8 cellular contexts compared by ENCODE assay signal in genomic region chr16:667780-668518, GRCh38. TPM values are rescaled to one million over a fixed set of nuclear protein-coding genes. Genes with fewer than 3 reads are reported as not detected.
A peak's percentile ranks its signal among the peaks of the same experiment; 100 is the strongest.
DNase-seq lines count a peak whose midpoint lies in the region; ATAC-seq, FAIRE-seq and TF ChIP-seq lines count a peak whose summit lies in the region.

RHOT2 (plus strand) TSS chr16:668132; CDS start chr16:668200, 68 bp downstream.

- H3K4me3 Mint-ChIP-seq in Caco-2 (ENCODE audit: unreplicated experiment): peak within 1 kb of the TSS; percentile 73

- H3K9me2 ChIP-seq in OCI-LY7 (ENCODE audit: insufficient read depth, low read length): no peaks in the 10 kb centered on the region

- H3K27ac Mint-ChIP-seq in Caco-2 (ENCODE audit: unreplicated experiment): no peak within 1 kb of the TSS

- DNase-seq in Caco-2 (peak; percentile 89 to 94), IMR-90 (peak; percentile 85), OCI-LY7 (ENCODE audit: low spot score) (peak; percentile 94), endothelial cell of umbilical vein (ENCODE audit: low read depth, low spot score) (peak; percentile 86), middle frontal gyrus (ENCODE audit: extremely low spot score, low spot score) (peak; percentile 90)
- peak; percentile 97 for DNase-seq in activated CD8-positive, alpha-beta memory T cell treated with anti-CD3 and anti-CD28 coated beads, Interleukin-2, amount 50 U/mL, for 48 hours
- peak; percentile 87 for DNase-seq in stimulated activated CD8-positive, alpha-beta memory T cell treated with anti-CD3 and anti-CD28 coated beads, Interleukin-2, amount 100 ng/mL, for 1 hour (ENCODE audit: low read depth in 2 of 2)

- H3K18ac ChIP-seq in IMR-90 (ENCODE audit: low read depth, low read length): no peak within 1 kb of the TSS

- H3K9ac ChIP-seq in IMR-90 (ENCODE audit: low read depth, low read length): peak within 1 kb of the TSS; percentile 76
- H3K9ac ChIP-seq in endothelial cell of umbilical vein (replicated peaks; ENCODE audit: extremely low read depth, insufficient read depth, low read length): peak within 1 kb of the TSS; percentile 81

- peak within 1 kb of the TSS; percentile 81 for H2AK5ac ChIP-seq in IMR-90 (ENCODE audit: low read depth, low read length)

- CTCF ChIA-PET in Caco-2 (lab: Charles Lee): interaction anchor here (1.0 kb wide), 1 partner anchor 22 kb away, joined by 3 read pairs; no protein-coding TSS in a partner anchor
- CTCF ChIA-PET in IMR-90 (lab: Yijun Ruan, JAX): no interaction called here
- CTCF ChIA-PET in OCI-LY7 (lab: Charles Lee; ENCODE audit: unreplicated experiment): no interaction called here
- CTCF ChIA-PET in endothelial cell of umbilical vein (lab: Charles Lee): interaction anchor here (0.7 to 1.8 kb wide), 5 partner anchors 8 to 89 kb away, joined by 3 to 6 read pairs (median 4); partner anchors contain the start of gene STUB1

- peaks cover 0 to 28% of the 10 kb centered on the region in 2 experiments; a peak in 1 of 4 replicates for H3K79me1 ChIP-seq in IMR-90 (ENCODE audit: low read depth in 1 of 2, low read length in 2 of 2)

- H3K56ac ChIP-seq in IMR-90 (ENCODE audit: extremely low read depth, insufficient read depth, low read length): 0 out of 2 replicates have a peak within 1 kb of the TSS, but pooled peaks have one; percentile 21

- ATAC-seq in GM21423 (IDR thresholded peaks at IDR 0.05; ENCODE audit: unreplicated experiment) (peak; percentile 87), IMR-90 (ENCODE audit: low read depth) (peak; percentile 97)

- H3K36me3 Mint-ChIP-seq in Caco-2 (ENCODE audit: insufficient read depth, unreplicated experiment): no peaks in the 10 kb centered on the region

- H2AFZ ChIP-seq in IMR-90 (replicated peaks; ENCODE audit: low read length, poor library complexity) (peak within 1 kb of the TSS; percentile 97), OCI-LY7 (ENCODE audit: low read length) (peak within 1 kb of the TSS; percentile 55; the same call in 1 of the 2 replicates), endothelial cell of umbilical vein (ENCODE audit: low read depth, low read length) (peak within 1 kb of the TSS; percentile 79)

- H4K91ac ChIP-seq in IMR-90 (ENCODE audit: insufficient read depth, low read depth, low read length): peak within 1 kb of the TSS; percentile 74

- FAIRE-seq in endothelial cell of umbilical vein (lab: Jason Lieb, UNC): peak; percentile 79

- peaks cover 6% of the 10 kb centered on the region for H3K9me1 ChIP-seq in IMR-90 (ENCODE audit: insufficient read depth, low read length)
- H3K9me1 ChIP-seq in endothelial cell of umbilical vein (replicated peaks; ENCODE audit: control insufficient read depth, extremely low read depth, insufficient read depth, low read length): no peaks in the 10 kb centered on the region

- 0 out of 2 replicates have a peak within 1 kb of the TSS, but pooled peaks have one; percentile 54 for H2BK20ac ChIP-seq in IMR-90 (ENCODE audit: low read depth, low read length)

- TF ChIP-seq POLR2A in IMR-90 (IDR thresholded peaks at IDR 0.05; ENCODE audit: low read depth, low read length) (peak; percentile 82), endothelial cell of umbilical vein (IDR thresholded peaks at IDR 0.05; ENCODE audit: low read depth, low read length) (peak; percentile 79)

- peak; percentile 59 for TF ChIP-seq RAD21 in IMR-90 (IDR thresholded peaks at IDR 0.05; ENCODE audit: low read length)

- no peak within 1 kb of the TSS for H2BK15ac ChIP-seq in IMR-90 (ENCODE audit: low read depth, low read length)

- TSS peak; percentile 24 for BruUV-seq in Caco-2 (replicated peaks; lab: Mats Ljungman, UMichigan)
- no TSS peak for BruUV-seq in IMR-90 (replicated peaks; lab: Mats Ljungman, UMichigan)
- no TSS peak for BruUV-seq in OCI-LY7 (replicated peaks; lab: Mats Ljungman, UMichigan)
- no TSS peak for BruUV-seq in endothelial cell of umbilical vein (replicated peaks; lab: Mats Ljungman, UMichigan)

- H3K23ac ChIP-seq in IMR-90 (ENCODE audit: low read depth, low read length): peak within 1 kb of the TSS; percentile 90; the same call in 1 of the 2 replicates

- H3K27me3 ChIP-seq in Caco-2 (replicated peaks; ENCODE audit: control insufficient read depth, insufficient read depth, low read length) (no peaks in the 10 kb centered on the region), IMR-90 (ENCODE audit: control insufficient read depth, insufficient read depth, low read length) (no peaks in the 10 kb centered on the region), endothelial cell of umbilical vein (ENCODE audit: control insufficient read depth in 2 of 2, insufficient read depth in 2 of 2, low read length in 2 of 2) (no peaks in the 10 kb centered on the region)

- H2BK5ac ChIP-seq in IMR-90 (ENCODE audit: low read depth, low read length, poor library complexity, severe bottlenecking): peak within 1 kb of the TSS; percentile 62

- peak within 1 kb of the TSS; percentile 76 to 99 for H4K8ac ChIP-seq in IMR-90 (ENCODE audit: low read depth in 2 of 2, low read length in 2 of 2)

- dilution Hi-C loops in IMR-90 (cut with HindIII; ENCODE audit: low sequenced_read_pairs, unreplicated experiment) (no loop called here), endothelial cell of umbilical vein (cut with MboI; ENCODE audit: extremely low pct_ligation_motif_present, low sequenced_read_pairs) (no loop called here)

- H3K4me3 ChIP-seq in Caco-2 (ENCODE audit: low read depth, low read length) (peak within 1 kb of the TSS; percentile 99), IMR-90 (ENCODE audit: insufficient read depth, low read depth, low read length) (peak within 1 kb of the TSS; percentile 68), OCI-LY7 (ENCODE audit: low read depth, low read length, poor library complexity, severe bottlenecking) (peak within 1 kb of the TSS; percentile 99), endothelial cell of umbilical vein (replicated peaks in 1 of 3; ENCODE audit: insufficient read depth in 1 of 3, low read depth in 1 of 3, low read length in 3 of 3) (peak within 1 kb of the TSS; percentile 65 to 80 (median 79))

- peak within 1 kb of the TSS; percentile 97 for H3K4ac ChIP-seq in IMR-90 (ENCODE audit: low read depth, low read length)

- H3K79me2 ChIP-seq in OCI-LY7 (ENCODE audit: insufficient read depth, low read depth, low read length) (peaks cover 12% of the 10 kb centered on the region; the same call in 1 of the 2 replicates), endothelial cell of umbilical vein (ENCODE audit: control insufficient read depth, insufficient read depth, low read length) (peaks cover 18% of the 10 kb centered on the region)

- peak; percentile 41 to 69 for TF ChIP-seq CTCF in Caco-2 (IDR thresholded peaks at IDR 0.05; ENCODE audit: insufficient read depth in 1 of 2, low read depth in 1 of 2, low read length in 1 of 2, severe bottlenecking in 1 of 2, unreplicated experiment in 1 of 2)
- peak; percentile 98 for TF ChIP-seq CTCF in IMR-90 (conservative IDR thresholded peaks at IDR 0.05; ENCODE audit: low read depth, low read length)
- TF ChIP-seq CTCF in OCI-LY7 (conservative IDR thresholded peaks at IDR 0.05; ENCODE audit: low read length): peak; percentile 94
- TF ChIP-seq CTCF in endothelial cell of umbilical vein (IDR thresholded peaks at IDR 0.05; ENCODE audit: extremely low read depth in 1 of 2, insufficient read depth in 1 of 2, low read depth in 1 of 2, low read length in 2 of 2): peak; percentile 70 to 96

- peak within 1 kb of the TSS; percentile 94 for H4K5ac ChIP-seq in IMR-90 (ENCODE audit: low read depth, low read length)

- peak within 1 kb of the TSS; percentile 100 for H2AK9ac ChIP-seq in IMR-90 (replicated peaks; ENCODE audit: low read depth, low read length, poor library complexity)

- POLR2A ChIA-PET in Caco-2 (lab: Charles Lee): no interaction called here
- POLR2A ChIA-PET in IMR-90 (lab: Charles Lee; ENCODE audit: unreplicated experiment): no interaction called here
- POLR2A ChIA-PET in OCI-LY7 (lab: Charles Lee): no interaction called here
- POLR2A ChIA-PET in endothelial cell of umbilical vein (lab: Charles Lee): no interaction called here

- H3K27ac ChIP-seq in IMR-90 (ENCODE audit: insufficient read depth, low read length) (peak within 1 kb of the TSS; percentile 69), OCI-LY7 (ENCODE audit: low read depth, low read length, poor library complexity, severe bottlenecking) (peak within 1 kb of the TSS; percentile 52), endothelial cell of umbilical vein (ENCODE audit: insufficient read depth, low read depth, low read length) (peak within 1 kb of the TSS; percentile 48)

- H2BK120ac ChIP-seq in IMR-90 (ENCODE audit: low read depth, low read length): peak within 1 kb of the TSS; percentile 74; the same call in 1 of the 2 replicates

- H3K14ac ChIP-seq in IMR-90 (replicated peaks; ENCODE audit: low read depth, low read length): peak within 1 kb of the TSS; percentile 99

- H3K36me3 ChIP-seq in Caco-2 (ENCODE audit: control insufficient read depth, insufficient read depth, low read length): peaks cover 5% of the 10 kb centered on the region
- H3K36me3 ChIP-seq in IMR-90 (ENCODE audit: control insufficient read depth, insufficient read depth, low read length): peaks cover 36% of the 10 kb centered on the region
- peaks cover 33% of the 10 kb centered on the region for H3K36me3 ChIP-seq in OCI-LY7 (ENCODE audit: insufficient read depth, low read length)
- H3K36me3 ChIP-seq in endothelial cell of umbilical vein (ENCODE audit: control insufficient read depth in 2 of 2, extremely low read depth in 1 of 2, insufficient read depth in 2 of 2, low read length in 2 of 2): peaks cover 5 to 29% of the 10 kb centered on the region in 2 experiments

- peak within 1 kb of the TSS; percentile 93 for H3K4me2 ChIP-seq in IMR-90 (ENCODE audit: low read depth, low read length)
- H3K4me2 ChIP-seq in OCI-LY7 (ENCODE audit: low read length): peak within 1 kb of the TSS; percentile 88
- peak within 1 kb of the TSS; percentile 59 for H3K4me2 ChIP-seq in endothelial cell of umbilical vein (ENCODE audit: insufficient read depth, low read length)

- intact Hi-C loops in Caco-2 (cut with micrococcal nuclease; ENCODE audit: unreplicated experiment) (no loop called here), IMR-90 (cut with micrococcal nuclease) (no loop called here), OCI-LY7 (cut with micrococcal nuclease; ENCODE audit: unreplicated experiment) (loop anchor here (1.0 to 2.0 kb wide), 3 partner anchors 11 to 32 kb away; partner anchors contain the start of genes METTL26 and WDR90), endothelial cell of umbilical vein (cut with micrococcal nuclease) (loop anchor here (1.0 kb wide), 2 partner anchors 11 to 79 kb away; no protein-coding TSS in a partner anchor)

- in situ Hi-C loops in IMR-90 (cut with MboI; ENCODE audit: low sequenced_read_pairs): no loop called here

- no peaks in the 10 kb centered on the region for H3K27me3 Mint-ChIP-seq in Caco-2 (ENCODE audit: insufficient read depth, unreplicated experiment)

- H3K9me3 Mint-ChIP-seq in Caco-2 (ENCODE audit: unreplicated experiment): no peaks in the 10 kb centered on the region

- H4K20me1 ChIP-seq in IMR-90 (ENCODE audit: insufficient read depth, low read length): peaks cover 13% of the 10 kb centered on the region
- H4K20me1 ChIP-seq in OCI-LY7 (ENCODE audit: insufficient read depth, low read length): no peaks in the 10 kb centered on the region
- no peaks in the 10 kb centered on the region for H4K20me1 ChIP-seq in endothelial cell of umbilical vein (replicated peaks; ENCODE audit: control insufficient read depth, extremely low read depth, insufficient read depth, low read length)

- H3K9me3 ChIP-seq in Caco-2 (no peaks in the 10 kb centered on the region), IMR-90 (ENCODE audit: control insufficient read depth, insufficient read depth, low read length) (no peaks in the 10 kb centered on the region), OCI-LY7 (ENCODE audit: low read length) (no peaks in the 10 kb centered on the region), endothelial cell of umbilical vein (replicated peaks; ENCODE audit: control insufficient read depth, insufficient read depth, low read length) (no peaks in the 10 kb centered on the region)

- WGBS in IMR-90 (ENCODE audit: extremely low coverage in 2 of 2, insufficient read length in 1 of 2), 2 experiments: 0% methylated on average over 40 of the region's 78 CpGs; no CpG with 5 or more reads in 1 of the 2 experiments

- H3K4me1 ChIP-seq in Caco-2 (no peaks in the 10 kb centered on the region; the same call in 1 of the 2 replicates), IMR-90 (ENCODE audit: control insufficient read depth, insufficient read depth, low read length) (peaks cover 6% of the 10 kb centered on the region), OCI-LY7 (ENCODE audit: insufficient read depth, low read length, poor library complexity, severe bottlenecking) (peaks cover 14% of the 10 kb centered on the region), endothelial cell of umbilical vein (ENCODE audit: control insufficient read depth, extremely low read depth, insufficient read depth, low read length) (no peaks in the 10 kb centered on the region)

- no peaks in the 10 kb centered on the region for H3K4me1 Mint-ChIP-seq in Caco-2 (ENCODE audit: low read depth, unreplicated experiment)

RNA-seq across cellular contexts. Expression of gene RHOT2, which starts in this region (rescaled TPM):
- 96.7 and 106 TPM in 2 replicates for total RNA-seq in Caco-2 (2022)
- 20.0 and 20.3 TPM in 2 replicates for total RNA-seq in IMR-90 (2012; rRNA removed)
- 181 and 228 TPM in 2 replicates for polyA plus RNA-seq in IMR-90 (2012; rRNA removed)
- polyA plus RNA-seq in IMR-90 (2012; cell fraction: cytosol; rRNA removed): 70.1 and 99.5 TPM in 2 replicates
- 1,124 and 3,095 TPM in 2 replicates for polyA plus RNA-seq in IMR-90 (2012; cell fraction: nucleus; rRNA removed; ENCODE audit: low replicate concordance)
- total RNA-seq in OCI-LY7 (2014; rRNA removed; shearing (Covaris generic)): 129 and 136 TPM in 2 replicates
- total RNA-seq in OCI-LY7 (2022): 129 and 133 TPM in 2 replicates
- 96.0 and 106 TPM in 2 replicates for total RNA-seq in endothelial cell of umbilical vein
- polyA plus RNA-seq in endothelial cell of umbilical vein: 139 and 190 TPM in 2 replicates
- polyA plus RNA-seq in endothelial cell of umbilical vein (2011; cell fraction: cytosol; rRNA removed): 50.4 and 72.9 TPM in 2 replicates
- 619 and 686 TPM in 2 replicates for polyA plus RNA-seq in endothelial cell of umbilical vein (2011; cell fraction: nucleus; rRNA removed)
- 65.9 and 88.5 TPM in 2 replicates for polyA plus RNA-seq in endothelial cell of umbilical vein (2012)
- 41.9 and 43.1 TPM in 2 replicates for polyA minus RNA-seq in endothelial cell of umbilical vein
- polyA minus RNA-seq in endothelial cell of umbilical vein (2011; cell fraction: cytosol; rRNA and poly(A)+ RNA removed): 29.7 TPM
- polyA minus RNA-seq in endothelial cell of umbilical vein (2011; cell fraction: nucleus; rRNA and poly(A)+ RNA removed): 50.2 and 91.7 TPM in 2 replicates

Comparison
In these comparisons a context has a peak if more than half of its experiments do, and no peak if none do; other contexts are left out.
1. Peak in every context shown above with its lines: DNase-seq, ATAC-seq, H3K4me3 ChIP-seq and H3K27ac ChIP-seq.
2. CTCF ChIA-PET loops: an anchor here in Caco-2 (1.0 kb wide) and endothelial cell of umbilical vein (0.7 to 1.8 kb wide); none called in IMR-90 and OCI-LY7.
3. intact Hi-C loops: an anchor here in OCI-LY7 (1.0 to 2.0 kb wide) and endothelial cell of umbilical vein (1.0 kb wide); none called in Caco-2 and IMR-90.